Comparison of ENCODE assay signal across 29 cellular contexts in the genomic region with DNA sequence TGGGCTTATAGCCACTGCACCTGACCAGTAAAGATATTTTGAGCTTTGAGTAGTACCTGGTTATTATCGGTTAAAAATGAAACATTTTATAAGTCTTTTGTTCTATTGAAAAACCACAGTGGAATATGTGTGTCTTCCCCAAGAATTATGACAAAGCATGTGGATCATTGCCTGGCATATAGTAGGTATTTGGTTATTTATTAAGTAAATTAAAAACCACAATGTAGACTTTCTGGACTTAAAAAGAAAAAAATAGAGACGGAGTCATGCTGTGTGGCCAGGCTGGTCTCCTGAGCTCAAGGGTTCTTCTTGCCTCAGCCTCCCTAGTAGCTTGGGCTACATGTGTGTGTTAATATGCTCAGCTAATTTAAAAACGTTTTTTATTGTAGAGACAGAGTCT.
"Had no signal": no experiment of that assay in that cellular context is flagged by ENCODE, and none has a peak within 500 bp of the region (broad histone marks: within the 10 kb centered on the region; RNA-seq: fewer than 3 reads in every experiment).

No MANE protein-coding gene starts in this region.

- H3K4me1 Mint-ChIP-seq: activated naive CD4-positive, alpha-beta T cell treated with anti-CD3 and anti-CD28 coated beads, Interleukin-2, amount 10 ng/mL, durations not matched to agents 7 days and 5 days had no signal

- H3K27ac Mint-ChIP-seq: activated CD4-positive, alpha-beta memory T cell treated with anti-CD3 and anti-CD28 coated beads for 36 hours; activated CD4-positive, alpha-beta T cell treated with anti-CD3 and anti-CD28 coated beads for 36 hours; activated CD4-positive, alpha-beta T cell treated with anti-CD3 and anti-CD28 coated beads, Interleukin-2, amount 10 ng/mL, durations not matched to agents 7 days and 5 days; activated naive CD4-positive, alpha-beta T cell treated with anti-CD3 and anti-CD28 coated beads, Interleukin-2, amount 10 ng/mL, durations not matched to agents 7 days and 5 days; activated naive CD8-positive, alpha-beta T cell; activated naive CD8-positive, alpha-beta T cell treated with anti-CD3 and anti-CD28 coated beads, Interleukin-2, amount 50 U/mL, for 24 hours; activated T-helper 1 cell treated with anti-CD3 and anti-CD28 coated beads, Interleukin-12 subunit alpha, Interleukin-12 subunit beta, Interleukin-2, Interleukin-4 antibody, amounts not matched to agents 30 ng/mL and 10 ng/mL and 1 ng/mL, durations not matched to agents 14 hours and 24 hours and 36 hours; brain; T-helper 1 cell treated with Interleukin-12 subunit alpha and Interleukin-12 subunit beta and Interleukin-4 antibody, amounts not matched to agents 30 μg/mL and 1 μg/mL, for 36 hours; T-helper 2 cell treated with Interferon-gamma antibody and Interleukin-4, amounts not matched to agents 5 μg/mL and 100 μg/mL, for 36 hours; WTC11 had no signal

- H3K27me3 Mint-ChIP-seq: activated CD4-positive, alpha-beta memory T cell treated with anti-CD3 and anti-CD28 coated beads for 36 hours; activated CD4-positive, alpha-beta T cell treated with anti-CD3 and anti-CD28 coated beads for 36 hours; activated CD4-positive, alpha-beta T cell treated with anti-CD3 and anti-CD28 coated beads, Interleukin-2, amount 10 ng/mL, durations not matched to agents 7 days and 5 days; activated naive CD4-positive, alpha-beta T cell treated with anti-CD3 and anti-CD28 coated beads, Interleukin-2, amount 10 ng/mL, durations not matched to agents 7 days and 5 days; activated naive CD8-positive, alpha-beta T cell; activated naive CD8-positive, alpha-beta T cell treated with anti-CD3 and anti-CD28 coated beads, Interleukin-2, amount 50 U/mL, for 24 hours; brain had no signal

- H3K4me3 Mint-ChIP-seq: activated CD4-positive, alpha-beta memory T cell treated with anti-CD3 and anti-CD28 coated beads for 36 hours; activated CD4-positive, alpha-beta T cell treated with anti-CD3 and anti-CD28 coated beads for 36 hours; activated CD4-positive, alpha-beta T cell treated with anti-CD3 and anti-CD28 coated beads, Interleukin-2, amount 10 ng/mL, durations not matched to agents 7 days and 5 days; activated naive CD4-positive, alpha-beta T cell treated with anti-CD3 and anti-CD28 coated beads, Interleukin-2, amount 10 ng/mL, durations not matched to agents 7 days and 5 days; activated naive CD8-positive, alpha-beta T cell; activated naive CD8-positive, alpha-beta T cell treated with anti-CD3 and anti-CD28 coated beads, Interleukin-2, amount 50 U/mL, for 24 hours; activated T-cell treated with anti-CD3 and anti-CD28 coated beads, Interleukin-2, amount 50 U/mL, for 4 hours; activated T-helper 1 cell treated with anti-CD3 and anti-CD28 coated beads, Interleukin-12 subunit alpha, Interleukin-12 subunit beta, Interleukin-2, Interleukin-4 antibody, amounts not matched to agents 30 ng/mL and 10 ng/mL and 1 ng/mL, durations not matched to agents 14 hours and 24 hours and 36 hours; brain; T-helper 1 cell treated with Interleukin-12 subunit alpha and Interleukin-12 subunit beta and Interleukin-4 antibody, amounts not matched to agents 30 μg/mL and 1 μg/mL, for 36 hours; T-helper 2 cell treated with Interferon-gamma antibody and Interleukin-4, amounts not matched to agents 5 μg/mL and 100 μg/mL, for 36 hours; WTC11 had no signal

- H3K9me3 Mint-ChIP-seq: activated CD4-positive, alpha-beta memory T cell treated with anti-CD3 and anti-CD28 coated beads for 36 hours; activated CD4-positive, alpha-beta T cell treated with anti-CD3 and anti-CD28 coated beads, Interleukin-2, amount 10 ng/mL, durations not matched to agents 7 days and 5 days; activated naive CD4-positive, alpha-beta T cell treated with anti-CD3 and anti-CD28 coated beads, Interleukin-2, amount 10 ng/mL, durations not matched to agents 7 days and 5 days; activated naive CD8-positive, alpha-beta T cell treated with anti-CD3 and anti-CD28 coated beads, Interleukin-2, amount 50 U/mL, for 24 hours; activated T-cell treated with anti-CD3 and anti-CD28 coated beads, Interleukin-2, amount 50 U/mL, for 4 hours; activated T-helper 1 cell treated with anti-CD3 and anti-CD28 coated beads, Interleukin-12 subunit alpha, Interleukin-12 subunit beta, Interleukin-2, Interleukin-4 antibody, amounts not matched to agents 30 ng/mL and 10 ng/mL and 1 ng/mL, durations not matched to agents 14 hours and 24 hours and 36 hours; brain; T-helper 2 cell treated with Interferon-gamma antibody and Interleukin-4, amounts not matched to agents 5 μg/mL and 100 μg/mL, for 36 hours had no signal

- DNase-seq: activated CD4-positive, alpha-beta memory T cell treated with anti-CD3 and anti-CD28 coated beads for 36 hours; activated CD4-positive, alpha-beta T cell treated with anti-CD3 and anti-CD28 coated beads for 36 hours; activated CD4-positive, alpha-beta T cell treated with anti-CD3 and anti-CD28 coated beads, Interleukin-2, amount 10 ng/mL, durations not matched to agents 7 days and 5 days; activated CD8-positive, alpha-beta memory T cell treated with anti-CD3 and anti-CD28 coated beads, Interleukin-2, amount 50 U/mL, for 4 hours; activated gamma-delta T cell treated with Interleukin-2 at 50 U/mL for 16 hours; activated naive CD4-positive, alpha-beta T cell treated with anti-CD3 and anti-CD28 coated beads, Interleukin-2, amount 10 ng/mL, durations not matched to agents 7 days and 5 days; activated naive CD8-positive, alpha-beta T cell treated with anti-CD3 and anti-CD28 coated beads, Interleukin-2, amount 50 U/mL, for 24 hours; activated T-cell treated with anti-CD3 and anti-CD28 coated beads for 4 hours; activated T-cell treated with anti-CD3 and anti-CD28 coated beads, Interleukin-2, amount 50 U/mL, for 4 hours; anterior cingulate cortex; central memory CD4-positive, alpha-beta T cell; Karpas-422; NCI-H1092; NCI-H1436 treated with DMSO at 0.1 percent for 48 hours; NCI-H1694 treated with DMSO at 0.1 percent for 48 hours; NCI-H2029; NCI-H345; NCI-H526; NCI-H748 treated with DMSO at 0.1 percent for 48 hours; PC-9; Right ventricle myocardium superior had no signal

- FAIRE-seq: bronchial epithelial cell, TTC549 had no signal

- H3K36me3 Mint-ChIP-seq: activated CD4-positive, alpha-beta memory T cell treated with anti-CD3 and anti-CD28 coated beads for 36 hours; activated naive CD4-positive, alpha-beta T cell treated with anti-CD3 and anti-CD28 coated beads, Interleukin-2, amount 10 ng/mL, durations not matched to agents 7 days and 5 days; activated naive CD8-positive, alpha-beta T cell; brain; WTC11 had no signal
